Comparison of ENCODE assay signal across 8 cellular contexts in genomic region chr19:42201489-42202289, GRCh38. TPM values are rescaled to one million over a fixed set of nuclear protein-coding genes. Genes with fewer than 3 reads are reported as not detected.
DNase-seq lines count a peak whose midpoint lies in the region; ATAC-seq lines count a peak whose summit lies in the region.

No MANE protein-coding gene starts in this region.

- H3K4me1 Mint-ChIP-seq in T-cell = peaks cover 90 to 94% (median 93%) of the 10 kb centered on the region in 3 donors
- H3K4me1 Mint-ChIP-seq in stimulated activated naive CD8-positive, alpha-beta T cell treated with anti-CD3 and anti-CD28 coated beads, Interleukin-15, Interleukin-2, amounts not matched to agents 100 ng/mL and 50 ng/mL, for 24 hours (ENCODE audit: low read depth) = peaks cover 87% of the 10 kb centered on the region

- CTCF ChIA-PET in T-cell (lab: Charles Lee) = interaction anchor here (0.5 to 1.2 kb wide), 2 partner anchors 13 to 113 kb away, joined by 3 to 7 read pairs; no protein-coding TSS in a partner anchor

- no peaks in the 10 kb centered on the region for H3K27me3 Mint-ChIP-seq in T-cell
- H3K27me3 Mint-ChIP-seq in stimulated activated naive CD8-positive, alpha-beta T cell treated with anti-CD3 and anti-CD28 coated beads, Interleukin-15, Interleukin-2, amounts not matched to agents 100 ng/mL and 50 ng/mL, for 24 hours = no peaks in the 10 kb centered on the region

- peaks cover 47% of the 10 kb centered on the region for H3K36me3 Mint-ChIP-seq in T-cell
- H3K36me3 Mint-ChIP-seq in stimulated activated naive CD8-positive, alpha-beta T cell treated with anti-CD3 and anti-CD28 coated beads, Interleukin-15, Interleukin-2, amounts not matched to agents 100 ng/mL and 50 ng/mL, for 24 hours (ENCODE audit: low read depth) = peaks cover 65% of the 10 kb centered on the region

- H3K27ac Mint-ChIP-seq in T-cell = peak overlapping the region; percentile 92 to 95
- peak overlapping the region; percentile 97 for H3K27ac Mint-ChIP-seq in stimulated activated naive CD8-positive, alpha-beta T cell treated with anti-CD3 and anti-CD28 coated beads, Interleukin-15, Interleukin-2, amounts not matched to agents 100 ng/mL and 50 ng/mL, for 24 hours

- no peaks in the 10 kb centered on the region for H3K9me3 Mint-ChIP-seq in T-cell
- H3K9me3 Mint-ChIP-seq in stimulated activated naive CD8-positive, alpha-beta T cell treated with anti-CD3 and anti-CD28 coated beads, Interleukin-15, Interleukin-2, amounts not matched to agents 100 ng/mL and 50 ng/mL, for 24 hours = no peaks in the 10 kb centered on the region

- ATAC-seq in T-cell (replicated peaks in 1 of 4) = peak; percentile 4 to 36 (median 19)

- POLR2A ChIA-PET in T-cell (lab: Charles Lee) = interaction anchor here (0.5 kb wide), 3 partner anchors 9 to 25 kb away, joined by 4 to 13 read pairs (median 4); no protein-coding TSS in a partner anchor

- H3K4me3 Mint-ChIP-seq in T-cell = peak overlapping the region; percentile 57 to 94 (median 73)
- H3K4me3 Mint-ChIP-seq in stimulated activated naive CD8-positive, alpha-beta T cell treated with anti-CD3 and anti-CD28 coated beads, Interleukin-15, Interleukin-2, amounts not matched to agents 100 ng/mL and 50 ng/mL, for 24 hours = peak overlapping the region; percentile 76

- DNase-seq in NK-92 treated with Interleukin-12 subunit alpha and Interleukin-12 subunit beta, amount 100 ng/mL, for 24 hours (lab: John Stamatoyannopoulos, UW) = peak; percentile 69
- DNase-seq in NK-92 (lab: John Stamatoyannopoulos, UW; ENCODE audit: unreplicated experiment) (no peak), T-cell (peak in 31 of 34 experiments; percentile 29 to 71 (median 47)), germinal center (ENCODE audit: low spot score) (peak; percentile 88), cortex of kidney (lab: John Stamatoyannopoulos, UW) (no peak), NCI-H1417 (lab: John Stamatoyannopoulos, UW) (no peak), cerebellar nuclear complex (lab: John Stamatoyannopoulos, UW) (no peak)

RNA-seq across cellular contexts. Expression of gene DEDD2, which starts 15.8 kb away (rescaled TPM):
- total RNA-seq in T-cell = 10 to 100 TPM; 67.6 to 82.8 (median 71.0) TPM

RNA-seq across cellular contexts. Expression of gene ZNF526, which starts 18.4 kb away (rescaled TPM):
- total RNA-seq in T-cell = 10 to 100 TPM in 3 of 5 donors, 1 to 10 TPM in 2; 8.0 to 25.1 (median 23.1) TPM

RNA-seq across cellular contexts. Expression of gene GSK3A, which starts 40.7 kb away (rescaled TPM):
- total RNA-seq in T-cell = 10 to 100 TPM; 21.4 to 45.8 (median 38.1) TPM

RNA-seq across cellular contexts. Expression of gene ERF, which starts 53.2 kb away (rescaled TPM):
- total RNA-seq in T-cell = 10 to 100 TPM; 35.9 to 97.3 (median 44.6) TPM

Comparison
In these comparisons a context has a peak if more than half of its experiments do, and no peak if none do; other contexts are left out.
1. DNase-seq: peak in NK-92 treated with Interleukin-12 subunit alpha and Interleukin-12 subunit beta, amount 100 ng/mL, for 24 hours (single experiment), T-cell (31 of 34) and germinal center (single experiment); none in NK-92 (single experiment), cortex of kidney (single experiment), NCI-H1417 (0 of 3) and cerebellar nuclear complex (0 of 2).